ENCODE assay signal across 37 cellular contexts in the genomic region with DNA sequence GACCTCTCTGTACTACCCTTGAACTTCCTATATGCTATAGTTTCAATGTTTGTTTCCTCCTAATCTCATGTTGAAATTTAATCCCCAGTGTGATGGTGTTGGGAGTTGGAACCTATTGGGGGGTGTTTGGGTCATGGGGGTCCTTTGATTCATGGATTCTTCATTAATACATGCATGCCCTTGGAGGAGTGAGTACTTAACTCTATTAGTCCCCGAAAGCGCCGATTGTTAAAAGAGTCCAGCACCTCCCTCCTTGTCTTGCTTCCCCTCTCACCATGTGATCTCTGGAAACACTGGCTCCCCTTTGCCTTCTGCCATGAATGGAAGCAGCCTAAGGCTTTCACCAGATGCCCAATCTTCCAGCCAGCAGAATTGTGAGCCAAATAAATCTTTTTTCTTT. TPM values are rescaled to one million over a fixed set of nuclear protein-coding genes. Genes with fewer than 3 reads are reported as not detected.
"Had no signal": no experiment of that assay in that cellular context is flagged by ENCODE, and none has a peak within 500 bp of the region (broad histone marks: within the 10 kb centered on the region; RNA-seq: fewer than 3 reads in every experiment).

No MANE protein-coding gene starts in this region.

- H3K9me3 ChIP-seq: adrenal gland, body of pancreas, breast epithelium had no signal

- H3K4me3 Mint-ChIP-seq: activated B cell treated with CpG ODN at 0.5 μM for 24 hours; activated CD4-positive, alpha-beta memory T cell treated with anti-CD3 and anti-CD28 coated beads for 36 hours; activated CD4-positive, alpha-beta T cell treated with anti-CD3 and anti-CD28 coated beads, Interleukin-2, amount 10 ng/mL, durations not matched to agents 24 days and 14 days; activated naive CD4-positive, alpha-beta T cell treated with anti-CD3 and anti-CD28 coated beads for 36 hours; activated naive CD8-positive, alpha-beta T cell treated with anti-CD3 and anti-CD28 coated beads for 36 hours; activated T-cell treated with anti-CD3 and anti-CD28 coated beads, Interleukin-2, amount 50 U/mL, for 4 hours; activated T-cell treated with anti-CD3 and anti-CD28 coated beads, Interleukin-2, amount 50 U/mL, for 72 hours; activated T-helper 1 cell treated with anti-CD3 and anti-CD28 coated beads, Interleukin-12 subunit alpha, Interleukin-12 subunit beta, Interleukin-2, Interleukin-4 antibody, amounts not matched to agents 30 ng/mL and 10 ng/mL and 1 ng/mL, durations not matched to agents 14 hours and 24 hours and 36 hours; activated T-helper 17 cell treated with anti-CD3 and anti-CD28 coated beads, Interleukin-2, amount 50 U/mL, for 72 hours; central memory CD8-positive, alpha-beta T cell; T-helper 1 cell treated with Interleukin-12 subunit alpha and Interleukin-12 subunit beta and Interleukin-4 antibody, amounts not matched to agents 30 μg/mL and 1 μg/mL, for 36 hours; T-helper 2 cell treated with Interferon-gamma antibody and Interleukin-4, amounts not matched to agents 5 μg/mL and 100 μg/mL, for 36 hours had no signal

- H3K27ac ChIP-seq: adrenal gland, body of pancreas, brain microvascular endothelial cell, breast epithelium, VCaP had no signal

- H3K27ac Mint-ChIP-seq: activated B cell treated with CpG ODN at 0.5 μM for 24 hours; activated CD4-positive, alpha-beta memory T cell treated with anti-CD3 and anti-CD28 coated beads for 36 hours; activated CD4-positive, alpha-beta T cell treated with anti-CD3 and anti-CD28 coated beads, Interleukin-2, amount 10 ng/mL, durations not matched to agents 24 days and 14 days; activated naive CD4-positive, alpha-beta T cell treated with anti-CD3 and anti-CD28 coated beads for 36 hours; activated naive CD4-positive, alpha-beta T cell treated with anti-CD3 and anti-CD28 coated beads, Interleukin-2, amount 50 U/mL, for 72 hours; activated naive CD8-positive, alpha-beta T cell treated with anti-CD3 and anti-CD28 coated beads for 36 hours; activated T-cell treated with anti-CD3 and anti-CD28 coated beads, Interleukin-2, amount 50 U/mL, for 72 hours; activated T-helper 1 cell treated with anti-CD3 and anti-CD28 coated beads, Interleukin-12 subunit alpha, Interleukin-12 subunit beta, Interleukin-2, Interleukin-4 antibody, amounts not matched to agents 30 ng/mL and 10 ng/mL and 1 ng/mL, durations not matched to agents 14 hours and 24 hours and 36 hours; activated T-helper 17 cell treated with anti-CD3 and anti-CD28 coated beads, Interleukin-2, amount 50 U/mL, for 72 hours; T-helper 1 cell treated with Interleukin-12 subunit alpha and Interleukin-12 subunit beta and Interleukin-4 antibody, amounts not matched to agents 30 μg/mL and 1 μg/mL, for 36 hours; T-helper 2 cell treated with Interferon-gamma antibody and Interleukin-4, amounts not matched to agents 5 μg/mL and 100 μg/mL, for 36 hours had no signal

- ATAC-seq: activated naive CD4-positive, alpha-beta T cell treated with anti-CD3 and anti-CD28 coated beads, Interleukin-2, amount 50 U/mL, for 72 hours; activated T-cell treated with anti-CD3 and anti-CD28 coated beads, Interleukin-2, amount 50 U/mL, for 4 hours; activated T-cell treated with anti-CD3 and anti-CD28 coated beads, Interleukin-2, amount 50 U/mL, for 72 hours; activated T-helper 17 cell treated with anti-CD3 and anti-CD28 coated beads, Interleukin-2, amount 50 U/mL, for 72 hours; body of pancreas had no signal

- H3K9me3 Mint-ChIP-seq: activated CD4-positive, alpha-beta memory T cell treated with anti-CD3 and anti-CD28 coated beads for 36 hours; activated naive CD8-positive, alpha-beta T cell treated with anti-CD3 and anti-CD28 coated beads for 36 hours; activated T-cell treated with anti-CD3 and anti-CD28 coated beads, Interleukin-2, amount 50 U/mL, for 72 hours; activated T-helper 17 cell treated with anti-CD3 and anti-CD28 coated beads, Interleukin-2, amount 50 U/mL, for 72 hours; central memory CD8-positive, alpha-beta T cell had no signal

- H3K36me3 Mint-ChIP-seq: activated naive CD8-positive, alpha-beta T cell treated with anti-CD3 and anti-CD28 coated beads for 36 hours had no signal

- H3K4me3 ChIP-seq: adrenal gland, body of pancreas, breast epithelium had no signal

- DNase-seq: activated B cell treated with CpG ODN at 0.5 μM for 24 hours; activated CD4-positive, alpha-beta T cell treated with anti-CD3 and anti-CD28 coated beads for 4 hours; activated CD4-positive, alpha-beta T cell treated with anti-CD3 and anti-CD28 coated beads, Interleukin-2, amount 10 ng/mL, durations not matched to agents 24 days and 14 days; activated CD4-positive, alpha-beta T cell treated with anti-CD3 and anti-CD28 coated beads, Interleukin-2, amount 50 U/mL, for 1 hour; activated CD4-positive, alpha-beta T cell treated with anti-CD3 and anti-CD28 coated beads, Interleukin-2, amount 50 U/mL, for 4 hours; activated CD4-positive, CD25-positive, alpha-beta regulatory T cell treated with anti-CD3 and anti-CD28 coated beads, Interleukin-2, amount 50 U/mL, for 72 hours; activated CD8-positive, alpha-beta memory T cell treated with anti-CD3 and anti-CD28 coated beads, Interleukin-2, amount 50 U/mL, for 4 hours; activated effector memory CD4-positive, alpha-beta T cell treated with anti-CD3 and anti-CD28 coated beads, Interleukin-2, amount 50 U/mL, for 16 hours; activated gamma-delta T cell treated with Interleukin-2 at 50 U/mL for 16 hours; activated naive CD4-positive, alpha-beta T cell; activated naive CD4-positive, alpha-beta T cell treated with anti-CD3 and anti-CD28 coated beads, Interleukin-2, amount 50 U/mL, for 16 hours; activated naive CD8-positive, alpha-beta T cell treated with anti-CD3 and anti-CD28 coated beads for 36 hours; activated T-cell treated with anti-CD3 and anti-CD28 coated beads for 4 hours; activated T-cell treated with anti-CD3 and anti-CD28 coated beads, Interleukin-2, amount 50 U/mL, for 1 hour; activated T-cell treated with anti-CD3 and anti-CD28 coated beads, Interleukin-2, amount 50 U/mL, for 4 hours; aorta; cerebellar nuclear complex; T-helper 1 cell; T-helper 2 cell; T-helper 9 cell had no signal

- H3K36me3 ChIP-seq: adrenal gland, brain microvascular endothelial cell, breast epithelium had no signal

- H3K27me3 ChIP-seq: body of pancreas had no signal

RNA-seq across cellular contexts. Expression of gene NCR2, which starts 31.7 kb away (rescaled TPM):
- total RNA-seq: activated B cell treated with CpG ODN at 0.5 μM for 24 hours; activated CD4-positive, alpha-beta memory T cell treated with anti-CD3 and anti-CD28 coated beads for 36 hours; activated CD4-positive, alpha-beta T cell treated with anti-CD3 and anti-CD28 coated beads, Interleukin-2, amount 10 ng/mL, durations not matched to agents 24 days and 14 days; activated CD8-positive, alpha-beta memory T cell treated with anti-CD3 and anti-CD28 coated beads for 36 hours; activated naive CD4-positive, alpha-beta T cell treated with anti-CD3 and anti-CD28 coated beads for 36 hours; activated naive CD4-positive, alpha-beta T cell treated with anti-CD3 and anti-CD28 coated beads, Interleukin-2, amount 50 U/mL, for 72 hours; activated T-cell treated with anti-CD3 and anti-CD28 coated beads, Interleukin-2, amount 50 U/mL, for 4 hours; activated T-cell treated with anti-CD3 and anti-CD28 coated beads, Interleukin-2, amount 50 U/mL, for 72 hours; activated T-helper 1 cell treated with anti-CD3 and anti-CD28 coated beads, Interleukin-12 subunit alpha, Interleukin-12 subunit beta, Interleukin-2, Interleukin-4 antibody, amounts not matched to agents 30 ng/mL and 10 ng/mL and 1 ng/mL, durations not matched to agents 14 hours and 24 hours and 36 hours; activated T-helper 17 cell treated with anti-CD3 and anti-CD28 coated beads, Interleukin-2, amount 50 U/mL, for 72 hours; adrenal gland; aorta; astrocyte; body of pancreas; breast epithelium; chondrocyte had no signal
